Comparison of ENCODE assay signal across 18 cellular contexts in genomic region chr12:40233741-40234367, GRCh38. TPM values are rescaled to one million over a fixed set of nuclear protein-coding genes. Genes with fewer than 3 reads are reported as not detected.
"Had no signal": no experiment of that assay in that cellular context is flagged by ENCODE, and none has a peak within 500 bp of the region (broad histone marks: within the 10 kb centered on the region; RNA-seq: fewer than 3 reads in every experiment).

No MANE protein-coding gene starts in this region.

- H3K27me3 Mint-ChIP-seq: stimulated activated memory B cell treated with anti-CD40 and anti-IgM and Interleukin-4, amounts not matched to agents 10 μg/mL and 1 μg/mL and 100 μg/mL, for 72 hours; stimulated activated naive CD8-positive, alpha-beta T cell treated with anti-CD3 and anti-CD28 coated beads, Interleukin-15, Interleukin-2, amounts not matched to agents 100 ng/mL and 50 ng/mL, for 24 hours had no signal

- H3K4me1 Mint-ChIP-seq: immature natural killer cell had no signal

- H3K27me3 ChIP-seq: colonic mucosa, esophagus squamous epithelium, ovary, right atrium auricular region, tibial nerve, upper lobe of right lung had no signal

- H3K9me3 ChIP-seq: colonic mucosa, esophagus squamous epithelium, ovary, right atrium auricular region, tibial nerve, upper lobe of right lung had no signal

- H3K36me3 Mint-ChIP-seq: immature natural killer cell; naive thymus-derived CD8-positive, alpha-beta T cell had no signal

- H3K9me3 Mint-ChIP-seq: stimulated activated memory B cell treated with anti-CD40 and anti-IgM and Interleukin-4, amounts not matched to agents 10 μg/mL and 1 μg/mL and 100 μg/mL, for 72 hours; stimulated activated naive CD8-positive, alpha-beta T cell treated with anti-CD3 and anti-CD28 coated beads, Interleukin-15, Interleukin-2, amounts not matched to agents 100 ng/mL and 50 ng/mL, for 24 hours had no signal

- H3K27ac Mint-ChIP-seq: immature natural killer cell; naive thymus-derived CD8-positive, alpha-beta T cell; stimulated activated memory B cell treated with anti-CD40 and anti-IgM and Interleukin-4, amounts not matched to agents 10 μg/mL and 1 μg/mL and 100 μg/mL, for 72 hours; stimulated activated naive CD8-positive, alpha-beta T cell treated with anti-CD3 and anti-CD28 coated beads, Interleukin-15, Interleukin-2, amounts not matched to agents 100 ng/mL and 50 ng/mL, for 24 hours had no signal

- H3K4me3 ChIP-seq: colonic mucosa, esophagus squamous epithelium, ovary, right atrium auricular region, smooth muscle cell, tibial nerve, upper lobe of right lung had no signal

- H3K4me2 ChIP-seq: smooth muscle cell had no signal

- H3K4me3 Mint-ChIP-seq: immature natural killer cell; naive thymus-derived CD8-positive, alpha-beta T cell; stimulated activated memory B cell treated with anti-CD40 and anti-IgM and Interleukin-4, amounts not matched to agents 10 μg/mL and 1 μg/mL and 100 μg/mL, for 72 hours; stimulated activated naive CD8-positive, alpha-beta T cell treated with anti-CD3 and anti-CD28 coated beads, Interleukin-15, Interleukin-2, amounts not matched to agents 100 ng/mL and 50 ng/mL, for 24 hours had no signal

- DNase-seq: colonic mucosa; dermis blood vessel endothelial cell; esophagus squamous epithelium; foreskin fibroblast; immature natural killer cell; naive thymus-derived CD8-positive, alpha-beta T cell; nucleus accumbens; ovary; stimulated activated CD4-positive, alpha-beta T cell treated with anti-CD3 and anti-CD28 coated beads, Interleukin-4, amount 100 ng/mL, for 1 hour; stimulated activated CD8-positive, alpha-beta memory T cell treated with anti-CD3 and anti-CD28 coated beads, Interleukin-4, amount 100 ng/mL, for 48 hours; upper lobe of right lung had no signal

- H3K4me1 ChIP-seq: colonic mucosa had no signal

- ATAC-seq: left ventricle myocardium superior; naive thymus-derived CD8-positive, alpha-beta T cell; stimulated activated memory B cell treated with anti-CD40 and anti-IgM and Interleukin-4, amounts not matched to agents 10 μg/mL and 1 μg/mL and 100 μg/mL, for 72 hours; upper lobe of right lung had no signal

- H3K36me3 ChIP-seq: colonic mucosa, ovary had no signal

- H3K27ac ChIP-seq: colonic mucosa, esophagus squamous epithelium, ovary, right atrium auricular region, tibial nerve, upper lobe of right lung had no signal

- FAIRE-seq: keratinocyte had no signal

RNA-seq across cellular contexts. Expression of gene LRRK2, which starts 9.1 kb away (rescaled TPM):
- total RNA-seq: smooth muscle cell had no signal
- polyA plus RNA-seq: smooth muscle cell had no signal
